In genomic region chr3:12948891-12949711, GRCh38 we compare ENCODE assay signal across 9 cellular contexts.
A peak's percentile ranks its signal among the peaks of the same experiment; 100 is the strongest.
DNase-seq lines count a peak whose midpoint lies in the region; ATAC-seq and TF ChIP-seq lines count a peak whose summit lies in the region.
"Had no signal": no experiment of that assay in that cellular context is flagged by ENCODE, and none has a peak within 500 bp of the region (broad histone marks: within the 10 kb centered on the region; RNA-seq: fewer than 3 reads in every experiment).

No MANE protein-coding gene starts in this region.

- H3F3A ChIP-seq in GM23338 (replicated peaks; ENCODE audit: low read depth) = no peaks in the 10 kb centered on the region

- ATAC-seq in HG02973 (IDR thresholded peaks at IDR 0.05; ENCODE audit: unreplicated experiment) = peak; percentile 42
- peak; percentile 68 for ATAC-seq in activated B cell treated with CpG ODN at 0.5 μM for 24 hours (ENCODE audit: low read depth)
- ATAC-seq in GM23338 = no peak

- CTCF ChIA-PET in activated B cell treated with CpG ODN at 0.5 μM for 24 hours (lab: Charles Lee) = interaction anchor here (1.5 kb wide), 1 partner anchor 46 kb away, joined by 7 read pairs; no protein-coding TSS in a partner anchor

- H3K9me3 Mint-ChIP-seq in activated B cell treated with CpG ODN at 0.5 μM for 24 hours = no peaks in the 10 kb centered on the region
- H3K9me3 Mint-ChIP-seq in GM23338 = no peaks in the 10 kb centered on the region
- H3K9me3 Mint-ChIP-seq: neural crest cell had no signal

- DNase-seq in SKM-1 treated with dmso at 0.1 percent for 144 hours (lab: John Stamatoyannopoulos, UW; ENCODE audit: unreplicated experiment) (peak; percentile 84), SKM-1 (lab: John Stamatoyannopoulos, UW; ENCODE audit: unreplicated experiment) (no peak), activated B cell treated with CpG ODN at 0.5 μM for 24 hours (no peak), fibroblast of villous mesenchyme (ENCODE audit: low read depth) (peak; percentile 20), substantia nigra (lab: John Stamatoyannopoulos, UW) (peak in 19 of 49 donors; percentile 22 to 58 (median 31)), hepatocyte (ENCODE audit: low spot score) (no peak), GM23338 (ENCODE audit: low spot score) (no peak)

- POLR2A ChIA-PET in activated B cell treated with CpG ODN at 0.5 μM for 24 hours (lab: Charles Lee) = interaction anchor here (0.7 to 1.6 kb wide), 4 partner anchors 8 to 89 kb away, joined by 3 to 6 read pairs (median 5); no protein-coding TSS in a partner anchor

- peaks cover 24% of the 10 kb centered on the region for H3K4me1 ChIP-seq in hepatocyte (ENCODE audit: insufficient read depth)
- 0 out of 2 replicates have a peak, but pooled peaks cover 3% of the 10 kb centered on the region for H3K4me1 ChIP-seq in GM23338 (ENCODE audit: insufficient read depth)

- peak overlapping the region; percentile 24 for H3K27ac Mint-ChIP-seq in activated B cell treated with CpG ODN at 0.5 μM for 24 hours
- H3K27ac Mint-ChIP-seq in GM23338 = no peak overlapping the region

- no peaks in the 10 kb centered on the region for H3K9me2 ChIP-seq in hepatocyte (replicated peaks; ENCODE audit: insufficient read depth)
- no peaks in the 10 kb centered on the region for H3K9me2 ChIP-seq in GM23338 (ENCODE audit: insufficient read depth)

- H4K20me1 ChIP-seq in hepatocyte (ENCODE audit: insufficient read depth, poor library complexity, severe bottlenecking) (peaks cover 51% of the 10 kb centered on the region), GM23338 (replicated peaks; ENCODE audit: insufficient read depth) (peaks cover 14% of the 10 kb centered on the region; the same call in 1 of the 2 replicates)

- WGBS in hepatocyte (ENCODE audit: low lambda C conversion rate, missing lambda C conversion rate) = 86% methylated on average over 10 of the region's 10 CpGs

- no peak overlapping the region for H3K4me3 ChIP-seq in fibroblast of villous mesenchyme (ENCODE audit: low read depth, low read length)
- no peak overlapping the region for H3K4me3 ChIP-seq in hepatocyte
- no peak overlapping the region for H3K4me3 ChIP-seq in GM23338

- TF ChIP-seq CTCF in activated B cell treated with CpG ODN at 0.5 μM for 24 hours (IDR thresholded peaks at IDR 0.05) = no peak
- no peak for TF ChIP-seq CTCF in fibroblast of villous mesenchyme (IDR thresholded peaks at IDR 0.05; ENCODE audit: insufficient read depth, low read depth, low read length)
- TF ChIP-seq CTCF in hepatocyte (IDR thresholded peaks at IDR 0.05; ENCODE audit: poor library complexity) = no peak
- TF ChIP-seq CTCF in GM23338 (conservative IDR thresholded peaks at IDR 0.05; ENCODE audit: low read depth in 2 of 2) = no peak

- H3K27me3 Mint-ChIP-seq in activated B cell treated with CpG ODN at 0.5 μM for 24 hours (no peaks in the 10 kb centered on the region), GM23338 (ENCODE audit: insufficient read depth, low read depth, poor library complexity) (peaks cover 6% of the 10 kb centered on the region)

- no peak overlapping the region for H3K4me3 Mint-ChIP-seq in activated B cell treated with CpG ODN at 0.5 μM for 24 hours
- no peak overlapping the region for H3K4me3 Mint-ChIP-seq in GM23338
- H3K4me3 Mint-ChIP-seq: neural crest cell had no signal

- no peaks in the 10 kb centered on the region for H3K9me3 ChIP-seq in hepatocyte (ENCODE audit: low read depth)

- H3K4me2 ChIP-seq in hepatocyte (no peak overlapping the region), GM23338 (no peak overlapping the region)

- intact Hi-C loops in activated B cell treated with CpG ODN at 0.5 μM for 24 hours (cut with micrococcal nuclease) = no loop called here

- H3K27ac ChIP-seq in substantia nigra (ENCODE audit: low read depth, low read length, poor library complexity, severe bottlenecking) (peak overlapping the region; percentile 98), hepatocyte (no peak overlapping the region), GM23338 (ENCODE audit: low read depth) (no peak overlapping the region)

- H3K36me3 ChIP-seq in hepatocyte (replicated peaks; ENCODE audit: insufficient read depth, low read depth) = no peaks in the 10 kb centered on the region
- H3K36me3 ChIP-seq in GM23338 (ENCODE audit: insufficient read depth) = no peaks in the 10 kb centered on the region

- no peak overlapping the region for H2AFZ ChIP-seq in hepatocyte
- no peak overlapping the region for H2AFZ ChIP-seq in GM23338

- no peaks in the 10 kb centered on the region for H3K27me3 ChIP-seq in hepatocyte
- no peaks in the 10 kb centered on the region for H3K27me3 ChIP-seq in GM23338 (ENCODE audit: insufficient read depth)

- H3K36me3 Mint-ChIP-seq in activated B cell treated with CpG ODN at 0.5 μM for 24 hours (ENCODE audit: low read depth) = peaks cover 52% of the 10 kb centered on the region
- H3K36me3 Mint-ChIP-seq in GM23338 (ENCODE audit: low read depth) = no peaks in the 10 kb centered on the region

- peaks cover 84% of the 10 kb centered on the region for H3K79me2 ChIP-seq in hepatocyte
- peaks cover 13% of the 10 kb centered on the region for H3K79me2 ChIP-seq in GM23338 (replicated peaks; ENCODE audit: insufficient read depth)

- H3K4me1 Mint-ChIP-seq in activated B cell treated with CpG ODN at 0.5 μM for 24 hours = peaks cover 73% of the 10 kb centered on the region
- peaks cover 17% of the 10 kb centered on the region for H3K4me1 Mint-ChIP-seq in GM23338

TF ChIP-seq in GM23338, 12 proteins besides CTCF, POLR2A, EP300 and RAD21 (continues in another document):
- TF ChIP-seq ZNF462 (CRISPR knock-in tag; IDR thresholded peaks at IDR 0.05) = no peak
- no peak for TF ChIP-seq EZH2 (IDR thresholded peaks at IDR 0.05; ENCODE audit: low read depth, unreplicated experiment)
- TF ChIP-seq ETS1 (IDR thresholded peaks at IDR 0.05) = no peak
- TF ChIP-seq ZNF331 (CRISPR knock-in tag; IDR thresholded peaks at IDR 0.05; ENCODE audit: low read depth) = no peak

Comparison
In these comparisons a context has a peak if more than half of its experiments do, and no peak if none do; other contexts are left out.
1. DNase-seq: peak in SKM-1 treated with dmso at 0.1 percent for 144 hours (single experiment) and fibroblast of villous mesenchyme (single experiment); none in SKM-1 (single experiment), activated B cell treated with CpG ODN at 0.5 μM for 24 hours (single experiment), hepatocyte (single experiment) and GM23338 (single experiment).